ENCODE assay signal across 1 cellular context in genomic region chr1:145926706-145927072, GRCh38.
TF ChIP-seq lines count a peak whose summit lies in the region.

No MANE protein-coding gene starts in this region.

TF ChIP-seq in IMR-90, 13 proteins besides CTCF, POLR2A, EP300 and RAD21:
- TF ChIP-seq USF2 (IDR thresholded peaks at IDR 0.05; ENCODE audit: low read depth, low read length) (no peak), FOS (IDR thresholded peaks at IDR 0.05; ENCODE audit: low read depth, low read length) (no peak)
